1 cellular context compared by ENCODE assay signal in genomic region chr20:53126185-53126584, GRCh38.
TF ChIP-seq lines count a peak whose summit lies in the region.

No MANE protein-coding gene starts in this region.

TF ChIP-seq in GM23338, 12 proteins besides CTCF, POLR2A, EP300 and RAD21 (continued from another document):
- no peak for TF ChIP-seq ZNF462 (CRISPR knock-in tag; IDR thresholded peaks at IDR 0.05)
- no peak for TF ChIP-seq STAT1 (IDR thresholded peaks at IDR 0.05; ENCODE audit: unreplicated experiment)
- no peak for TF ChIP-seq ZNF114 (CRISPR knock-in tag; IDR thresholded peaks at IDR 0.05)
- TF ChIP-seq, protein P1, sequence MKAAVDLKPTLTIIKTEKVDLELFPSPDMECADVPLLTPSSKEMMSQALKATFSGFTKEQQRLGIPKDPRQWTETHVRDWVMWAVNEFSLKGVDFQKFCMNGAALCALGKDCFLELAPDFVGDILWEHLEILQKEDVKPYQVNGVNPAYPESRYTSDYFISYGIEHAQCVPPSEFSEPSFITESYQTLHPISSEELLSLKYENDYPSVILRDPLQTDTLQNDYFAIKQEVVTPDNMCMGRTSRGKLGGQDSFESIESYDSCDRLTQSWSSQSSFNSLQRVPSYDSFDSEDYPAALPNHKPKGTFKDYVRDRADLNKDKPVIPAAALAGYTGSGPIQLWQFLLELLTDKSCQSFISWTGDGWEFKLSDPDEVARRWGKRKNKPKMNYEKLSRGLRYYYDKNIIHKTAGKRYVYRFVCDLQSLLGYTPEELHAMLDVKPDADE (IDR thresholded peaks at IDR 0.05) = no peak
